ENCODE assay signal across 17 cellular contexts in genomic region chr12:174596-174995, GRCh38. TPM values are rescaled to one million over a fixed set of nuclear protein-coding genes. Genes with fewer than 3 reads are reported as not detected.
A peak's percentile ranks its signal among the peaks of the same experiment; 100 is the strongest.
DNase-seq lines count a peak whose midpoint lies in the region; ATAC-seq and TF ChIP-seq lines count a peak whose summit lies in the region.
"Had no signal": no experiment of that assay in that cellular context is flagged by ENCODE, and none has a peak within 500 bp of the region (broad histone marks: within the 10 kb centered on the region; RNA-seq: fewer than 3 reads in every experiment).

No MANE protein-coding gene starts in this region.

- H3K4me3 Mint-ChIP-seq in stimulated activated naive CD8-positive, alpha-beta T cell treated with anti-CD3 and anti-CD28 coated beads, Interleukin-15, amount 100 ng/mL, for 72 hours: no peak overlapping the region
- no peak overlapping the region for H3K4me3 Mint-ChIP-seq in stimulated activated effector memory CD8-positive, alpha-beta T cell treated with anti-CD3 and anti-CD28 coated beads, Interleukin-12 subunit alpha, Interleukin-12 subunit beta, amount 100 ng/mL, for 72 hours
- H3K4me3 Mint-ChIP-seq in endothelial cell (ENCODE audit: unreplicated experiment): no peak overlapping the region

- no peaks in the 10 kb centered on the region for H3K9me2 ChIP-seq in SK-N-SH

- H3K4me3 ChIP-seq in SK-N-SH (ENCODE audit: low read depth in 2 of 2, low read length in 1 of 2): no peak overlapping the region
- H3K4me3 ChIP-seq: BLaER1, HAP-1 had no signal

- H3K36me3 Mint-ChIP-seq in stimulated activated effector memory CD8-positive, alpha-beta T cell treated with anti-CD3 and anti-CD28 coated beads, Interleukin-12 subunit alpha, Interleukin-12 subunit beta, amount 100 ng/mL, for 72 hours: no peaks in the 10 kb centered on the region
- H3K36me3 Mint-ChIP-seq in endothelial cell (ENCODE audit: low read depth, unreplicated experiment): peaks cover 8% of the 10 kb centered on the region
- H3K36me3 Mint-ChIP-seq: CD8-positive, alpha-beta memory T cell had no signal

- no peaks in the 10 kb centered on the region for H3K79me2 ChIP-seq in SK-N-SH (ENCODE audit: insufficient read depth)

- peak; percentile 81 for DNase-seq in SK-N-SH
- DNase-seq in stimulated activated naive CD8-positive, alpha-beta T cell treated with anti-CD3 and anti-CD28 coated beads, Interleukin-15, amount 100 ng/mL, for 72 hours: no peak
- DNase-seq in stimulated activated naive CD8-positive, alpha-beta T cell treated with anti-CD3 and anti-CD28 coated beads, Interleukin-15, Interleukin-2, amounts not matched to agents 100 U/mL and 50 U/mL, for 24 hours: no peak
- DNase-seq in stimulated activated effector memory CD8-positive, alpha-beta T cell treated with anti-CD3 and anti-CD28 coated beads, Interleukin-12 subunit alpha, Interleukin-12 subunit beta, amount 100 ng/mL, for 72 hours (ENCODE audit: low spot score in 2 of 2): no peak
- no peak for DNase-seq in endothelial cell (ENCODE audit: low spot score)
- no peak for DNase-seq in EL
- DNase-seq: 8988T; AML-193; Caco-2; CD8-positive, alpha-beta memory T cell; DND-41; GF-D8; GOT3; IMR-90 had no signal

- H3K4me1 ChIP-seq in SK-N-SH (ENCODE audit: control insufficient read depth in 1 of 2, insufficient read depth in 2 of 2, low read depth in 1 of 2, low read length in 1 of 2): peaks cover 14 to 82% of the 10 kb centered on the region in 2 experiments
- H3K4me1 ChIP-seq: HAP-1 had no signal

- TF ChIP-seq CTCF in SK-N-SH (IDR thresholded peaks at IDR 0.05): no peak
- TF ChIP-seq CTCF in endothelial cell (IDR thresholded peaks at IDR 0.05; ENCODE audit: unreplicated experiment): no peak

- no peak overlapping the region for H2AFZ ChIP-seq in SK-N-SH (ENCODE audit: low read depth)

- H3K4me2 ChIP-seq in SK-N-SH: no peak overlapping the region

- peaks cover 33% of the 10 kb centered on the region for H3K27me3 Mint-ChIP-seq in stimulated activated naive CD8-positive, alpha-beta T cell treated with anti-CD3 and anti-CD28 coated beads, Interleukin-15, amount 100 ng/mL, for 72 hours
- H3K27me3 Mint-ChIP-seq in endothelial cell (ENCODE audit: unreplicated experiment): peaks cover 10% of the 10 kb centered on the region

- 67% methylated on average over 11 of the region's 23 CpGs for WGBS in SK-N-SH (ENCODE audit: low lambda C conversion rate)

- no peak overlapping the region for H3K27ac Mint-ChIP-seq in stimulated activated naive CD8-positive, alpha-beta T cell treated with anti-CD3 and anti-CD28 coated beads, Interleukin-15, amount 100 ng/mL, for 72 hours
- no peak overlapping the region for H3K27ac Mint-ChIP-seq in stimulated activated effector memory CD8-positive, alpha-beta T cell treated with anti-CD3 and anti-CD28 coated beads, Interleukin-12 subunit alpha, Interleukin-12 subunit beta, amount 100 ng/mL, for 72 hours
- H3K27ac Mint-ChIP-seq in endothelial cell (ENCODE audit: unreplicated experiment): no peak overlapping the region
- H3K27ac Mint-ChIP-seq: CD8-positive, alpha-beta memory T cell had no signal

- H3K36me3 ChIP-seq in SK-N-SH (replicated peaks in 1 of 2; ENCODE audit: control insufficient read depth in 1 of 2, insufficient read depth in 2 of 2, low read length in 1 of 2): no peaks in the 10 kb centered on the region
- H3K36me3 ChIP-seq: BLaER1, HAP-1 had no signal

- ATAC-seq in SK-N-SH treated with all-trans-retinoic acid at 6 μM for 48 hours: no peak; the same call in 2 of the 3 replicates
- ATAC-seq in stimulated activated naive CD8-positive, alpha-beta T cell treated with anti-CD3 and anti-CD28 coated beads, Interleukin-15, amount 100 ng/mL, for 72 hours: peak; percentile 27
- no peak for ATAC-seq in stimulated activated naive CD8-positive, alpha-beta T cell treated with anti-CD3 and anti-CD28 coated beads, Interleukin-15, Interleukin-2, amounts not matched to agents 100 U/mL and 50 U/mL, for 24 hours
- peak; percentile 6 for ATAC-seq in stimulated activated effector memory CD8-positive, alpha-beta T cell treated with anti-CD3 and anti-CD28 coated beads, Interleukin-12 subunit alpha, Interleukin-12 subunit beta, amount 100 ng/mL, for 72 hours

- no peak for TF ChIP-seq RAD21 in SK-N-SH (IDR thresholded peaks at IDR 0.05; ENCODE audit: low read length)

- no peaks in the 10 kb centered on the region for H3K9me3 ChIP-seq in SK-N-SH
- H3K9me3 ChIP-seq: BLaER1, Caco-2, HAP-1 had no signal

- H4K20me1 ChIP-seq in SK-N-SH (ENCODE audit: insufficient read depth): no peaks in the 10 kb centered on the region
- H4K20me1 ChIP-seq: BLaER1 had no signal

- H3F3A ChIP-seq in SK-N-SH (replicated peaks; ENCODE audit: insufficient read depth): no peaks in the 10 kb centered on the region

- no peaks in the 10 kb centered on the region for H3K9me3 Mint-ChIP-seq in stimulated activated naive CD8-positive, alpha-beta T cell treated with anti-CD3 and anti-CD28 coated beads, Interleukin-15, amount 100 ng/mL, for 72 hours
- no peaks in the 10 kb centered on the region for H3K9me3 Mint-ChIP-seq in stimulated activated effector memory CD8-positive, alpha-beta T cell treated with anti-CD3 and anti-CD28 coated beads, Interleukin-12 subunit alpha, Interleukin-12 subunit beta, amount 100 ng/mL, for 72 hours
- no peaks in the 10 kb centered on the region for H3K9me3 Mint-ChIP-seq in endothelial cell (ENCODE audit: unreplicated experiment)
- H3K9me3 Mint-ChIP-seq: CD8-positive, alpha-beta memory T cell had no signal

- peak overlapping the region in 1 of 2 experiments; percentile 92; a peak in 2 of 4 replicates for H3K27ac ChIP-seq in SK-N-SH (ENCODE audit: low read depth in 2 of 2, low read length in 1 of 2)
- H3K27ac ChIP-seq: BLaER1 had no signal

- H3K27me3 ChIP-seq in SK-N-SH (ENCODE audit: insufficient read depth): no peaks in the 10 kb centered on the region
- H3K27me3 ChIP-seq: BLaER1 had no signal

- no peak overlapping the region for H3K9ac ChIP-seq in SK-N-SH

- TF ChIP-seq EP300 in SK-N-SH (IDR thresholded peaks at IDR 0.05; ENCODE audit: borderline replicate concordance in 1 of 2, low read depth in 1 of 2, low read length in 1 of 2): no peak

- H3K4me1 Mint-ChIP-seq in stimulated activated naive CD8-positive, alpha-beta T cell treated with anti-CD3 and anti-CD28 coated beads, Interleukin-15, amount 100 ng/mL, for 72 hours: peaks cover 6% of the 10 kb centered on the region
- H3K4me1 Mint-ChIP-seq in stimulated activated effector memory CD8-positive, alpha-beta T cell treated with anti-CD3 and anti-CD28 coated beads, Interleukin-12 subunit alpha, Interleukin-12 subunit beta, amount 100 ng/mL, for 72 hours: peaks cover 7% of the 10 kb centered on the region
- H3K4me1 Mint-ChIP-seq in endothelial cell (ENCODE audit: unreplicated experiment): peaks cover 35% of the 10 kb centered on the region

- POLR2A ChIA-PET in SK-N-SH (lab: Yijun Ruan, JAX): no interaction called here

- CTCF ChIA-PET in SK-N-SH (lab: Yijun Ruan, JAX): interaction anchor here (0.9 to 3.3 kb wide), 2 partner anchors 21 to 395 kb away, joined by 3 to 17 read pairs; no protein-coding TSS in a partner anchor

TF ChIP-seq in SK-N-SH, 30 proteins besides CTCF, POLR2A, EP300 and RAD21:
- TF ChIP-seq NFIC (IDR thresholded peaks at IDR 0.05; ENCODE audit: borderline replicate concordance) (no peak), FOXM1 (IDR thresholded peaks at IDR 0.05; ENCODE audit: low read depth) (no peak)

TF ChIP-seq in SK-N-SH treated with all-trans-retinoic acid at 6 μM for 48 hours, 23 proteins besides CTCF, POLR2A, EP300 and RAD21 (continues in another document):
- no peak for TF ChIP-seq PATZ1 (CRISPR knock-in tag; IDR thresholded peaks at IDR 0.05; ENCODE audit: borderline replicate concordance)
- no peak for TF ChIP-seq ARNTL (CRISPR knock-in tag; IDR thresholded peaks at IDR 0.05; ENCODE audit: borderline replicate concordance, low read depth)
- TF ChIP-seq ZC3H10 (CRISPR knock-in tag; IDR thresholded peaks at IDR 0.05): no peak
- TF ChIP-seq CREB5 (CRISPR knock-in tag; IDR thresholded peaks at IDR 0.05; ENCODE audit: low read depth): no peak
- TF ChIP-seq GLIS3 (CRISPR knock-in tag; IDR thresholded peaks at IDR 0.05): no peak
- TF ChIP-seq ESRRG (CRISPR knock-in tag; IDR thresholded peaks at IDR 0.05): no peak
- TF ChIP-seq ZFP30 (CRISPR knock-in tag; IDR thresholded peaks at IDR 0.05): no peak
- TF ChIP-seq TCF4 (CRISPR knock-in tag; IDR thresholded peaks at IDR 0.05; ENCODE audit: borderline replicate concordance): no peak
- TF ChIP-seq CSDC2 (CRISPR knock-in tag; IDR thresholded peaks at IDR 0.05): no peak
- TF ChIP-seq RARB (CRISPR knock-in tag; IDR thresholded peaks at IDR 0.05): no peak
- no peak for TF ChIP-seq ZNF565 (CRISPR knock-in tag; conservative IDR thresholded peaks at IDR 0.05; ENCODE audit: low read depth)
- TF ChIP-seq BACH2 (CRISPR knock-in tag; IDR thresholded peaks at IDR 0.05; ENCODE audit: borderline replicate concordance): no peak
- TF ChIP-seq ZNF8 (CRISPR knock-in tag; IDR thresholded peaks at IDR 0.05): no peak

RNA-seq across cellular contexts. Expression of gene SLC6A12, which starts 39.4 kb away (rescaled TPM):
- polyA plus RNA-seq in SK-N-SH (2012; rRNA removed): 0.02 and 0.06 TPM in 2 replicates
- 0.08 and 0.14 TPM in 2 replicates for polyA plus RNA-seq in SK-N-SH (2012; cell fraction: cytosol; rRNA removed)
- 0.21 and 0.42 TPM in 2 replicates for polyA plus RNA-seq in SK-N-SH (2012; cell fraction: nucleus; rRNA removed)
- 0.26 TPM for total RNA-seq in endothelial cell (ENCODE audit: unreplicated experiment)
- total RNA-seq: IMR-90 had no signal
- polyA plus RNA-seq: CD8-positive, alpha-beta memory T cell; IMR-90 had no signal

Comparison
In these comparisons a context has a peak if more than half of its experiments do, and no peak if none do; other contexts are left out.
1. ATAC-seq: peak in stimulated activated naive CD8-positive, alpha-beta T cell treated with anti-CD3 and anti-CD28 coated beads, Interleukin-15, amount 100 ng/mL, for 72 hours (single experiment) and stimulated activated effector memory CD8-positive, alpha-beta T cell treated with anti-CD3 and anti-CD28 coated beads, Interleukin-12 subunit alpha, Interleukin-12 subunit beta, amount 100 ng/mL, for 72 hours (single experiment); none in SK-N-SH treated with all-trans-retinoic acid at 6 μM for 48 hours (single experiment) and stimulated activated naive CD8-positive, alpha-beta T cell treated with anti-CD3 and anti-CD28 coated beads, Interleukin-15, Interleukin-2, amounts not matched to agents 100 U/mL and 50 U/mL, for 24 hours (single experiment).